In the genomic region with DNA sequence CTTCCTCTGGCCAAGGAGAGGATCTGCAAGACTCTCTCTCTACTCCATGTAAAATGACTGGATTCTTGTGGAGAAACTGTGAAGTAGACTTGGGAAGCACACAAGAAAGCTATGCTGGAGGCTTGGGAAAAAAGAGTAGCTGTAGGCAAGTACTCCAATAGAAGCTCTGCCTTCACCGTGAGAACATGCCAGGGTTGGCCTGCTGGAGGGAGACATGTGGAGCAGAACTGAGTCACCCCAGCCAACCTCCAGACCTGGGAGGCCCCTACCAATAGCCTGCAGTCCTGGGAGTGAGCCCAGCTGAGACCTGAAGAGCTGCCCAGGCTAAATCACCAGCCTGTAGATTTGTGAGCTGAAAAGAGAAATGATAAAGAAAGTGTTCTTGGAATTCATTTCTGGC, we compare ENCODE assay signal across 2 cellular contexts.
TF ChIP-seq lines count a peak whose summit lies in the region.

No MANE protein-coding gene starts in this region.

TF ChIP-seq in GM23338, 12 proteins besides CTCF, POLR2A, EP300 and RAD21 (continued from another document):
- TF ChIP-seq REST (IDR thresholded peaks at IDR 0.05; ENCODE audit: unreplicated experiment) (no peak), CREB1 (CRISPR knock-in tag; IDR thresholded peaks at IDR 0.05; ENCODE audit: low read depth) (no peak), EZH2phosphoT487 (IDR thresholded peaks at IDR 0.05; ENCODE audit: unreplicated experiment) (no peak), POLR2AphosphoS5 (IDR thresholded peaks at IDR 0.05; ENCODE audit: low read depth) (no peak), EZH2 (IDR thresholded peaks at IDR 0.05; ENCODE audit: low read depth, unreplicated experiment) (no peak), ZNF331 (CRISPR knock-in tag; IDR thresholded peaks at IDR 0.05; ENCODE audit: low read depth) (no peak)
- TF ChIP-seq, protein P1, sequence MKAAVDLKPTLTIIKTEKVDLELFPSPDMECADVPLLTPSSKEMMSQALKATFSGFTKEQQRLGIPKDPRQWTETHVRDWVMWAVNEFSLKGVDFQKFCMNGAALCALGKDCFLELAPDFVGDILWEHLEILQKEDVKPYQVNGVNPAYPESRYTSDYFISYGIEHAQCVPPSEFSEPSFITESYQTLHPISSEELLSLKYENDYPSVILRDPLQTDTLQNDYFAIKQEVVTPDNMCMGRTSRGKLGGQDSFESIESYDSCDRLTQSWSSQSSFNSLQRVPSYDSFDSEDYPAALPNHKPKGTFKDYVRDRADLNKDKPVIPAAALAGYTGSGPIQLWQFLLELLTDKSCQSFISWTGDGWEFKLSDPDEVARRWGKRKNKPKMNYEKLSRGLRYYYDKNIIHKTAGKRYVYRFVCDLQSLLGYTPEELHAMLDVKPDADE (IDR thresholded peaks at IDR 0.05): no peak

TF ChIP-seq in HEK293T, 16 proteins besides CTCF, POLR2A, EP300 and RAD21 (continued from another document):
- TF ChIP-seq HDGF (IDR thresholded peaks at IDR 0.05; ENCODE audit: borderline replicate concordance) (no peak), L3MBTL2 (conservative IDR thresholded peaks at IDR 0.05) (no peak), ELF4 (IDR thresholded peaks at IDR 0.05) (no peak), NFRKB (IDR thresholded peaks at IDR 0.05) (no peak), BHLHE40 (IDR thresholded peaks at IDR 0.05; ENCODE audit: borderline replicate concordance) (no peak), FOXA1 (IDR thresholded peaks at IDR 0.05) (no peak)
